ENCODE assay signal across 22 cellular contexts in genomic region chr5:103369125-103370120, GRCh38.
"Had no signal": no experiment of that assay in that cellular context is flagged by ENCODE, and none has a peak within 500 bp of the region (broad histone marks: within the 10 kb centered on the region; RNA-seq: fewer than 3 reads in every experiment).

No MANE protein-coding gene starts in this region.

- H3K27ac ChIP-seq: coronary artery, esophagus squamous epithelium, gastrocnemius medialis, sigmoid colon, stomach, suprapubic skin had no signal

- H3K4me1 ChIP-seq: esophagus squamous epithelium, gastrocnemius medialis, sigmoid colon, suprapubic skin had no signal

- H3K9me3 ChIP-seq: esophagus squamous epithelium, gastrocnemius medialis, mucosa of descending colon, sigmoid colon, stomach, suprapubic skin had no signal

- ATAC-seq: activated CD4-positive, alpha-beta T cell treated with anti-CD3 and anti-CD28 coated beads for 36 hours; gastrocnemius medialis; mucosa of descending colon; stimulated activated memory B cell treated with anti-CD40 and anti-IgM and Interleukin-4, amounts not matched to agents 10 μg/mL and 1 μg/mL and 100 μg/mL, for 72 hours; T-cell had no signal

- H3K4me2 ChIP-seq: smooth muscle cell had no signal

- H3K27me3 ChIP-seq: esophagus squamous epithelium, gastrocnemius medialis, sigmoid colon, stomach, suprapubic skin had no signal

- DNase-seq: activated B cell treated with CpG ODN at 0.5 μM for 24 hours; activated CD4-positive, alpha-beta memory T cell treated with anti-CD3 and anti-CD28 coated beads for 36 hours; activated CD4-positive, alpha-beta T cell treated with anti-CD3 and anti-CD28 coated beads for 36 hours; activated naive CD4-positive, alpha-beta T cell treated with anti-CD3 and anti-CD28 coated beads for 36 hours; activated T-cell treated with anti-CD3 and anti-CD28 coated beads, Interleukin-2, amount 50 U/mL, for 48 hours; amygdala; cerebellar nuclear complex; esophagus squamous epithelium; gastrocnemius medialis; hippocampal formation; mucosa of descending colon; nephron progenitor cell; nucleus accumbens; posterior cingulate gyrus; sigmoid colon; stimulated activated CD4-positive, alpha-beta T cell treated with anti-CD3 and anti-CD28 coated beads, Interleukin-15, amount 100 ng/mL, for 24 hours; stomach; T-cell had no signal

- H3K36me3 ChIP-seq: esophagus squamous epithelium, gastrocnemius medialis, sigmoid colon, stomach, suprapubic skin had no signal

- H3K4me3 ChIP-seq: coronary artery, esophagus squamous epithelium, gastrocnemius medialis, mucosa of descending colon, sigmoid colon, smooth muscle cell, stomach, suprapubic skin had no signal
